ENCODE assay signal across 22 cellular contexts in the genomic region with DNA sequence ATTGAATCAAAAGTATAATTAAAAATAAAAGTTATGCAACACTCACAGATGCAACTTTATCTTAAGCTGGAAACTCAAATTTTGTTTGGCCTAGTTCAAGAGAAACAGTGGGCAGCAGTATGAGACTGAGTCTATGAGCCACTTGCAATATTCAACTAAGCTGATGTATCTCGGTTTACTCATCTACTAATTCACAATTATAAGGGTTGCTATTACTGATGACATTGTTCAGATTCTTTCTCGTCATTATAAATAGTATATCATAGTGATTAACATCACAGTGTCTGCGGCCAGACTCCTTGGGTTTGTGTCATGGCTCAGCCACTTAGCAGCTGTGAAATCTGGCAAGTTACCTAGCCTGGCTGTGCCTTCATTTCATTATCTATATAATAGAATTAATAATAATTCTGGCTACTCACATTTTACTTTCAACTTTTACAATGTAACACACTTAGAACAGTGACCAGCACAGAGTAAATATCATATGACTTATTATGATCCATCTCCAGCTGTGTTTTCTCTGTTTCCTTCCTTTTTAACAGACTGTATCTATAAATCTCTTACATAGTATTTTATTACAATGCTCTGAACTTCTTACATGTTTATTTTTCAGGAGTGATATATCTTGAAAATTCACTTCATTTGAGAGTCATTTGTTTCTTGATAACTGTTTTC.
A peak's percentile ranks its signal among the peaks of the same experiment; 100 is the strongest.
DNase-seq lines count a peak whose midpoint lies in the region; TF ChIP-seq lines count a peak whose summit lies in the region.
"Had no signal": no experiment of that assay in that cellular context is flagged by ENCODE, and none has a peak within 500 bp of the region (broad histone marks: within the 10 kb centered on the region; RNA-seq: fewer than 3 reads in every experiment).

No MANE protein-coding gene starts in this region.

- no peak for TF ChIP-seq POLR2A in uterus (IDR thresholded peaks at IDR 0.05)

- DNase-seq in LNCaP clone FGC (ENCODE audit: low read depth) (peak; percentile 67), dermis blood vessel endothelial cell (peak; percentile 1), left kidney (ENCODE audit: low read depth, low spot score) (peak; percentile 5), cortex of kidney (lab: John Stamatoyannopoulos, UW) (no peak), uterus (no peak), NCI-H1417 (lab: John Stamatoyannopoulos, UW) (no peak)
- no peak for DNase-seq in activated effector memory CD4-positive, alpha-beta T cell treated with anti-CD3 and anti-CD28 coated beads, Interleukin-2, amount 50 U/mL, for 16 hours
- DNase-seq: activated CD4-positive, alpha-beta T cell treated with anti-CD3 and anti-CD28 coated beads, Interleukin-2, amount 10 ng/mL, durations not matched to agents 7 days and 5 days; activated CD8-positive, alpha-beta memory T cell treated with anti-CD3 and anti-CD28 coated beads, Interleukin-2, amount 50 U/mL, for 4 hours; activated gamma-delta T cell treated with Interleukin-2 at 50 U/mL for 16 hours; hippocampal formation; Karpas-422; NCI-H1092 treated with DMSO at 0.1 percent for 48 hours; NCI-H2107; NCI-H526 treated with DMSO at 0.1 percent for 48 hours; nephron progenitor cell; SHP77 treated with DMSO at 0.1 percent for 48 hours; spleen; T-helper 1 cell; upper lobe of right lung had no signal

- H3K4me3 ChIP-seq in ACC112 (ENCODE audit: low read depth, low read length) (no peak overlapping the region), LNCaP clone FGC (ENCODE audit: low read depth, low read length) (no peak overlapping the region), uterus (no peak overlapping the region)
- H3K4me3 ChIP-seq: GM23338, spleen, upper lobe of right lung had no signal

- TF ChIP-seq CTCF in LNCaP clone FGC (IDR thresholded peaks at IDR 0.05; ENCODE audit: control insufficient read depth, extremely low read depth, insufficient read depth) (no peak), uterus (IDR thresholded peaks at IDR 0.05) (no peak)

- H3K27me3 ChIP-seq in ACC112 (ENCODE audit: insufficient read depth, low read length) (no peaks in the 10 kb centered on the region), uterus (no peaks in the 10 kb centered on the region)
- H3K27me3 ChIP-seq: spleen, upper lobe of right lung had no signal

- no peaks in the 10 kb centered on the region for H3K4me1 ChIP-seq in ACC112 (ENCODE audit: control insufficient read depth, insufficient read depth, low read length, unreplicated experiment)
- H3K4me1 ChIP-seq in uterus = no peaks in the 10 kb centered on the region
- H3K4me1 ChIP-seq: spleen, upper lobe of right lung had no signal

- intact Hi-C loops in uterus (cut with DNase I; ENCODE audit: low total_unique reads) = no loop called here

- H3K9me3 ChIP-seq in uterus = peaks cover 0 to 3% of the 10 kb centered on the region in 2 donors
- H3K9me3 ChIP-seq: spleen, upper lobe of right lung had no signal

- H3K27ac ChIP-seq in ACC112 (ENCODE audit: low read depth, low read length) (no peak overlapping the region), uterus (no peak overlapping the region)
- H3K27ac ChIP-seq: spleen, upper lobe of right lung had no signal

- H3K36me3 ChIP-seq in ACC112 (ENCODE audit: insufficient read depth, low read length) = no peaks in the 10 kb centered on the region
- no peaks in the 10 kb centered on the region for H3K36me3 ChIP-seq in uterus
- H3K36me3 ChIP-seq: spleen, upper lobe of right lung had no signal

- peak overlapping the region; percentile 28 for H2AFZ ChIP-seq in ACC112 (ENCODE audit: low read length, unreplicated experiment)
- H2AFZ ChIP-seq: GM23338 had no signal

- no peaks in the 10 kb centered on the region for H3K79me2 ChIP-seq in ACC112 (ENCODE audit: control insufficient read depth, insufficient read depth, low read length, unreplicated experiment)

Comparison
In these comparisons a context has a peak if more than half of its experiments do, and no peak if none do; other contexts are left out.
1. DNase-seq: peak in LNCaP clone FGC (single experiment), dermis blood vessel endothelial cell (single experiment) and left kidney (single experiment); none in activated effector memory CD4-positive, alpha-beta T cell treated with anti-CD3 and anti-CD28 coated beads, Interleukin-2, amount 50 U/mL, for 16 hours (single experiment), cortex of kidney (single experiment), uterus (0 of 2) and NCI-H1417 (0 of 3).